14 cellular contexts compared by ENCODE assay signal in genomic region chr20:57006411-57007170, GRCh38.
DNase-seq lines count a peak whose midpoint lies in the region; ATAC-seq, FAIRE-seq and TF ChIP-seq lines count a peak whose summit lies in the region.
"Had no signal": no experiment of that assay in that cellular context is flagged by ENCODE, and none has a peak within 500 bp of the region (broad histone marks: within the 10 kb centered on the region; RNA-seq: fewer than 3 reads in every experiment).

No MANE protein-coding gene starts in this region.

- H3K36me3 Mint-ChIP-seq in GM23338 (ENCODE audit: low read depth) (no peaks in the 10 kb centered on the region), Calu3 (ENCODE audit: insufficient read depth, unreplicated experiment) (no peaks in the 10 kb centered on the region)

- peak; percentile 16 for DNase-seq in AG04449 (ENCODE audit: low read depth, low spot score)
- no peak for DNase-seq in GM23338 (ENCODE audit: low spot score)
- peak; percentile 98 for DNase-seq in RCC 7860 (ENCODE audit: low spot score)
- no peak for DNase-seq in hepatocyte (ENCODE audit: low spot score)
- no peak for DNase-seq in erythroblast (lab: John Stamatoyannopoulos, UW)
- DNase-seq in Calu3, result no peak
- DNase-seq in NCI-H187 treated with DMSO at 0.1 percent for 48 hours (lab: John Stamatoyannopoulos, UW), result no peak
- DNase-seq: activated CD4-positive, alpha-beta T cell treated with anti-CD3 and anti-CD28 coated beads, Interleukin-2, amount 50 U/mL, for 48 hours; effector CD4-positive, alpha-beta T cell; H7 had no signal

- H3K4me3 Mint-ChIP-seq in GM23338, result no peak overlapping the region
- H3K4me3 Mint-ChIP-seq in Calu3 (ENCODE audit: low read depth, unreplicated experiment), result no peak overlapping the region

- H4K20me1 ChIP-seq in GM23338 (replicated peaks; ENCODE audit: insufficient read depth), result no peaks in the 10 kb centered on the region
- H4K20me1 ChIP-seq in hepatocyte (ENCODE audit: insufficient read depth, poor library complexity, severe bottlenecking), result no peaks in the 10 kb centered on the region

- no peak for ATAC-seq in GM23338
- ATAC-seq in GM19035 (IDR thresholded peaks at IDR 0.05; ENCODE audit: unreplicated experiment), result no peak
- ATAC-seq: gastroesophageal sphincter had no signal

- BruUV-seq in Calu3 (replicated peaks; lab: Mats Ljungman, UMichigan), result no TSS peak

- H3F3A ChIP-seq in GM23338 (replicated peaks; ENCODE audit: low read depth), result no peaks in the 10 kb centered on the region

- peaks cover 14% of the 10 kb centered on the region for H3K27me3 Mint-ChIP-seq in GM23338 (ENCODE audit: insufficient read depth, low read depth, poor library complexity)
- H3K27me3 Mint-ChIP-seq in Calu3 (ENCODE audit: unreplicated experiment), result peaks cover 93% of the 10 kb centered on the region

- no peaks in the 10 kb centered on the region for H3K9me3 Mint-ChIP-seq in GM23338
- no peaks in the 10 kb centered on the region for H3K9me3 Mint-ChIP-seq in Calu3 (ENCODE audit: low read depth, unreplicated experiment)

- TF ChIP-seq CTCF in AG04449 (IDR thresholded peaks at IDR 0.05; ENCODE audit: insufficient read depth, low read length, missing control alignments), result no peak
- no peak for TF ChIP-seq CTCF in GM23338 (conservative IDR thresholded peaks at IDR 0.05; ENCODE audit: low read depth in 2 of 2)
- TF ChIP-seq CTCF in hepatocyte (IDR thresholded peaks at IDR 0.05; ENCODE audit: poor library complexity), result no peak
- no peak for TF ChIP-seq CTCF in Calu3 (IDR thresholded peaks at IDR 0.05; ENCODE audit: unreplicated experiment)

- peak; percentile 93 for FAIRE-seq in RCC 7860 (lab: Jason Lieb, UNC)
- FAIRE-seq: islet of Langerhans had no signal

- H3K27ac Mint-ChIP-seq in GM23338 (no peak overlapping the region), Calu3 (ENCODE audit: unreplicated experiment) (no peak overlapping the region)

- WGBS in hepatocyte (ENCODE audit: low lambda C conversion rate, missing lambda C conversion rate), result 29% methylated on average over 11 of the region's 11 CpGs

- H3K4me1 Mint-ChIP-seq in GM23338, result peaks cover 11% of the 10 kb centered on the region
- no peaks in the 10 kb centered on the region for H3K4me1 Mint-ChIP-seq in Calu3 (ENCODE audit: low read depth, unreplicated experiment)

- H3K36me3 ChIP-seq in GM23338 (ENCODE audit: insufficient read depth) (no peaks in the 10 kb centered on the region), hepatocyte (replicated peaks; ENCODE audit: insufficient read depth, low read depth) (no peaks in the 10 kb centered on the region)
- H3K36me3 ChIP-seq: gastroesophageal sphincter, thoracic aorta had no signal

- no peaks in the 10 kb centered on the region for H3K9me2 ChIP-seq in GM23338 (ENCODE audit: insufficient read depth)
- H3K9me2 ChIP-seq in hepatocyte (replicated peaks; ENCODE audit: insufficient read depth), result no peaks in the 10 kb centered on the region

- no peaks in the 10 kb centered on the region for H3K27me3 ChIP-seq in GM23338 (ENCODE audit: insufficient read depth)
- no peaks in the 10 kb centered on the region for H3K27me3 ChIP-seq in hepatocyte

- H2AFZ ChIP-seq in GM23338, result 0 out of 2 replicates have a peak overlapping the region, but pooled peaks have one; percentile 4
- no peak overlapping the region for H2AFZ ChIP-seq in hepatocyte

- CTCF ChIA-PET in AG04449 (lab: Yijun Ruan, JAX) (interaction anchor here (1.6 kb wide), 1 partner anchor 11 kb away, joined by 5 read pairs; no protein-coding TSS in a partner anchor), Calu3 (lab: Charles Lee) (interaction anchor here (1.0 kb wide), 1 partner anchor 11 kb away, joined by 3 read pairs; no protein-coding TSS in a partner anchor)

- intact Hi-C loops in Calu3 (cut with micrococcal nuclease; ENCODE audit: unreplicated experiment), result no loop called here

- no peaks in the 10 kb centered on the region for H3K79me2 ChIP-seq in GM23338 (replicated peaks; ENCODE audit: insufficient read depth)
- H3K79me2 ChIP-seq in hepatocyte, result no peaks in the 10 kb centered on the region

- TF ChIP-seq POLR2A in erythroblast (IDR thresholded peaks at IDR 0.05; ENCODE audit: low read length), result no peak

- POLR2A ChIA-PET in AG04449 (lab: Yijun Ruan, JAX), result no interaction called here

- H3K27ac ChIP-seq in GM23338 (ENCODE audit: low read depth) (no peak overlapping the region), hepatocyte (no peak overlapping the region)
- H3K27ac ChIP-seq: gastroesophageal sphincter, thoracic aorta had no signal

- H3K4me1 ChIP-seq in GM23338 (ENCODE audit: insufficient read depth) (no peaks in the 10 kb centered on the region), hepatocyte (ENCODE audit: insufficient read depth) (peaks cover 10% of the 10 kb centered on the region)

- H3K4me2 ChIP-seq in GM23338 (no peak overlapping the region), hepatocyte (peak overlapping the region; percentile 21)

- no peaks in the 10 kb centered on the region for H3K9me3 ChIP-seq in hepatocyte (ENCODE audit: low read depth)
- H3K9me3 ChIP-seq: gastroesophageal sphincter, thoracic aorta had no signal

- H3K4me3 ChIP-seq in AG04449 (ENCODE audit: low read depth, low read length) (no peak overlapping the region), GM23338 (no peak overlapping the region), hepatocyte (no peak overlapping the region)
- H3K4me3 ChIP-seq: gastroesophageal sphincter, thoracic aorta had no signal

TF ChIP-seq in GM23338, 12 proteins besides CTCF, POLR2A, EP300 and RAD21 (continues in another document):
- TF ChIP-seq ETS1 (IDR thresholded peaks at IDR 0.05) (no peak), ZNF114 (CRISPR knock-in tag; IDR thresholded peaks at IDR 0.05) (no peak), ZNF331 (CRISPR knock-in tag; IDR thresholded peaks at IDR 0.05; ENCODE audit: low read depth) (no peak), EZH2phosphoT487 (IDR thresholded peaks at IDR 0.05; ENCODE audit: unreplicated experiment) (no peak), POLR2AphosphoS5 (IDR thresholded peaks at IDR 0.05; ENCODE audit: low read depth) (no peak), EZH2 (IDR thresholded peaks at IDR 0.05; ENCODE audit: low read depth, unreplicated experiment) (no peak), NANOG (IDR thresholded peaks at IDR 0.05; ENCODE audit: borderline replicate concordance) (no peak), CREB1 (CRISPR knock-in tag; IDR thresholded peaks at IDR 0.05; ENCODE audit: low read depth) (no peak), JUNB (IDR thresholded peaks at IDR 0.05; ENCODE audit: unreplicated experiment) (no peak)

Comparison
In these comparisons a context has a peak if more than half of its experiments do, and no peak if none do; other contexts are left out.
1. DNase-seq: peak in AG04449 (single experiment) and RCC 7860 (single experiment); none in GM23338 (single experiment), hepatocyte (single experiment), erythroblast (0 of 2), Calu3 (single experiment) and NCI-H187 treated with DMSO at 0.1 percent for 48 hours (single experiment).